ENCODE assay signal across 15 cellular contexts in the genomic region with DNA sequence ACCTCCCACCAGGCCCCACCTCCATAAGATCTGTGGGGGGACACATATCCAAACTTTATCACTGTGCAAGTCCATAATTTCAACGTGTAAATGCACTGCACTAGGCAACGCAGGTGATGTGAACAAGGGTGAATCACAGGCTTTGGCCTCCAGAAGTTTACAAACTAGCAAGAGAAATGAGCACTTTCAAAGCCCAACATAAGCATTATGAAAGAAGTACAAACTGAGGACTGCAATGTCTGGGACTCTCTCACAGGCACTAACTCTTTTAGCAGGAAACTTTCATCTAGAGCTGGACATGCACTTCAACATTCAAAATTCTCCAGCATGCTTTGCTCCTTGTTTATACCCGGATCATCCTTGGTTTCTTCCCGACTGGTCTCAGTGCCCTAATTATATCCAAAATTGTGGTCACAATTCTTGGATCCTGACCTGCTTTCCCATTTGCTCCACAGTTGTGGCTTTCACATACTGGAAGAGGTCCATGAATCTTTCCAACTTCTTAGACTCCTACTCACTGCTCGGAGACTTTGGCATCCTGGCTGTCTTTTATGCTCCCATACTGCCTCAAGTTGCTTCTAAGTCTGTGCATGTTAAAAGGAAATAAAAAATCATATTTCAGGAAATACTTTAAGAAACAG. TPM values are rescaled to one million over a fixed set of nuclear protein-coding genes. Genes with fewer than 3 reads are reported as not detected.
A peak's percentile ranks its signal among the peaks of the same experiment; 100 is the strongest.
DNase-seq lines count a peak whose midpoint lies in the region; TF ChIP-seq lines count a peak whose summit lies in the region.
"Had no signal": no experiment of that assay in that cellular context is flagged by ENCODE, and none has a peak within 500 bp of the region (broad histone marks: within the 10 kb centered on the region; RNA-seq: fewer than 3 reads in every experiment).

No MANE protein-coding gene starts in this region.

- no peak overlapping the region for H3K4me3 ChIP-seq in AG09309 (ENCODE audit: control insufficient read depth, low read depth, low read length)
- H3K4me3 ChIP-seq in fibroblast of mammary gland (ENCODE audit: control insufficient read depth, low read depth, low read length): no peak overlapping the region

- peak; percentile 61 for DNase-seq in AG09309 (ENCODE audit: low read depth)
- peak; percentile 22 for DNase-seq in NCI-H226
- peak; percentile 77 for DNase-seq in fibroblast of mammary gland (ENCODE audit: low read depth)
- peak; percentile 93 for DNase-seq in myocyte (ENCODE audit: low read depth)
- DNase-seq in T-helper 2 cell treated with Interferon-gamma antibody and Interleukin-4, amounts not matched to agents 5 μg/mL and 100 μg/mL, for 36 hours (ENCODE audit: low spot score): no peak
- DNase-seq in activated CD8-positive, alpha-beta memory T cell treated with anti-CD3 and anti-CD28 coated beads, Interleukin-2, amount 50 U/mL, for 4 hours: no peak
- no peak for DNase-seq in NCI-H1694 (lab: John Stamatoyannopoulos, UW)
- DNase-seq in glomerular visceral epithelial cell (ENCODE audit: extremely low spot score): no peak
- DNase-seq: ACHN; activated B cell treated with CpG ODN at 0.5 μM for 24 hours; activated effector memory CD4-positive, alpha-beta T cell treated with Interleukin-2 at 50 U/mL for 16 hours; effector memory CD8-positive, alpha-beta T cell; NCI-H1092; occipital lobe had no signal

- no peak overlapping the region for H3K27ac Mint-ChIP-seq in T-helper 2 cell treated with Interferon-gamma antibody and Interleukin-4, amounts not matched to agents 5 μg/mL and 100 μg/mL, for 36 hours
- H3K27ac Mint-ChIP-seq: activated B cell treated with CpG ODN at 0.5 μM for 24 hours; effector memory CD8-positive, alpha-beta T cell; stimulated activated naive CD8-positive, alpha-beta T cell treated with anti-CD3 and anti-CD28 coated beads, Interleukin-15, Interleukin-2, amounts not matched to agents 100 ng/mL and 50 ng/mL, for 24 hours had no signal

- TF ChIP-seq CTCF in AG09309 (IDR thresholded peaks at IDR 0.05; ENCODE audit: control insufficient read depth, insufficient read depth, low read depth, low read length, missing control alignments): no peak
- no peak for TF ChIP-seq CTCF in fibroblast of mammary gland (conservative IDR thresholded peaks at IDR 0.05; ENCODE audit: control insufficient read depth, insufficient read depth, low read depth, low read length)

- H3K36me3 Mint-ChIP-seq in T-helper 2 cell treated with Interferon-gamma antibody and Interleukin-4, amounts not matched to agents 5 μg/mL and 100 μg/mL, for 36 hours (ENCODE audit: low read depth): no peaks in the 10 kb centered on the region

- H3K4me3 Mint-ChIP-seq in T-helper 2 cell treated with Interferon-gamma antibody and Interleukin-4, amounts not matched to agents 5 μg/mL and 100 μg/mL, for 36 hours: no peak overlapping the region
- H3K4me3 Mint-ChIP-seq: activated B cell treated with CpG ODN at 0.5 μM for 24 hours; effector memory CD8-positive, alpha-beta T cell; stimulated activated naive CD8-positive, alpha-beta T cell treated with anti-CD3 and anti-CD28 coated beads, Interleukin-15, Interleukin-2, amounts not matched to agents 100 ng/mL and 50 ng/mL, for 24 hours had no signal

- H3K9me3 Mint-ChIP-seq in T-helper 2 cell treated with Interferon-gamma antibody and Interleukin-4, amounts not matched to agents 5 μg/mL and 100 μg/mL, for 36 hours: no peaks in the 10 kb centered on the region
- H3K9me3 Mint-ChIP-seq: activated B cell treated with CpG ODN at 0.5 μM for 24 hours; effector memory CD8-positive, alpha-beta T cell; stimulated activated naive CD8-positive, alpha-beta T cell treated with anti-CD3 and anti-CD28 coated beads, Interleukin-15, Interleukin-2, amounts not matched to agents 100 ng/mL and 50 ng/mL, for 24 hours had no signal

- H3K27me3 Mint-ChIP-seq in T-helper 2 cell treated with Interferon-gamma antibody and Interleukin-4, amounts not matched to agents 5 μg/mL and 100 μg/mL, for 36 hours (ENCODE audit: low read depth): peaks cover 6% of the 10 kb centered on the region

- H3K4me1 Mint-ChIP-seq in T-helper 2 cell treated with Interferon-gamma antibody and Interleukin-4, amounts not matched to agents 5 μg/mL and 100 μg/mL, for 36 hours (ENCODE audit: low read depth): no peaks in the 10 kb centered on the region
- H3K4me1 Mint-ChIP-seq: activated B cell treated with CpG ODN at 0.5 μM for 24 hours had no signal

RNA-seq across cellular contexts. Expression of a gene that starts 44.9 kb away (rescaled TPM):
- 116 and 121 TPM in 2 replicates for total RNA-seq in myocyte
- polyA plus RNA-seq in myocyte (2012): 165 TPM

RNA-seq across cellular contexts. Expression of a gene that starts 48.1 kb away (rescaled TPM):
- total RNA-seq in myocyte: 65.2 and 80.3 TPM in 2 replicates
- 47.1 TPM for polyA plus RNA-seq in myocyte (2012)

Comparison
In these comparisons a context has a peak if more than half of its experiments do, and no peak if none do; other contexts are left out.
1. DNase-seq: peak in AG09309 (single experiment), NCI-H226 (single experiment), fibroblast of mammary gland (single experiment) and myocyte (single experiment); none in T-helper 2 cell treated with Interferon-gamma antibody and Interleukin-4, amounts not matched to agents 5 μg/mL and 100 μg/mL, for 36 hours (single experiment), activated CD8-positive, alpha-beta memory T cell treated with anti-CD3 and anti-CD28 coated beads, Interleukin-2, amount 50 U/mL, for 4 hours (single experiment), NCI-H1694 (single experiment) and glomerular visceral epithelial cell (single experiment).